Comparison of ENCODE assay signal across 16 cellular contexts in the genomic region with DNA sequence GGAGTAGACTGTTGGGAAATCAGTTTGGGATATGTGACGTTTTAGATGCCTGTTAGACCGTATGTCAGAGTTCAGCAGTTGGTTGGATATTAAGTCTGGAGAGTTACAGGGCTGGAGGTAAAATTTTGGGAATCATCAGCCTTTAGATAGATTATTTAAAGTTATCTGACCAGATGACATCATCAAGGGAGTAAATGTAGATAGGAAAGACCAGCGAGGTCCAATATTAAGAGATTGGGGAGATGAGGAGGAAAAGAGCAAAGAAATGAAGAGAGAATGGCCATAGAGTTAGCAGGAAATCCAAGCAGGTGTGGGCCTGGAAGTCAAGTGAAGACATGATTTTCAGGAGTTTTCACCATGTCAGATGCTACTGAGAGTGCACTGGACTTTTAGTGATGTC. TPM values are rescaled to one million over a fixed set of nuclear protein-coding genes. Genes with fewer than 3 reads are reported as not detected.
A peak's percentile ranks its signal among the peaks of the same experiment; 100 is the strongest.
DNase-seq lines count a peak whose midpoint lies in the region; ATAC-seq and TF ChIP-seq lines count a peak whose summit lies in the region.
"Had no signal": no experiment of that assay in that cellular context is flagged by ENCODE, and none has a peak within 500 bp of the region (broad histone marks: within the 10 kb centered on the region; RNA-seq: fewer than 3 reads in every experiment).

No MANE protein-coding gene starts in this region.

- in situ Hi-C loops in transverse colon (cut with MboI; ENCODE audit: low pct_ligation_motif_present in 1 of 4, low pct_unique_long_range_greater_than_20kb in 1 of 4, low sequenced_read_pairs in 3 of 4) = loop anchor here in 1 of 4 donors (25.0 kb wide), 1 partner anchor 138 kb away; the partner anchor contains the start of genes GTF2E1 and RABL3

- WGBS in hepatocyte (ENCODE audit: low lambda C conversion rate, missing lambda C conversion rate) = 87% methylated on average over 3 of the region's 3 CpGs
- WGBS in transverse colon (ENCODE audit: low coverage in 1 of 2), 2 donors = 63 to 72% methylated on average over 3 of the region's 3 CpGs

- H3K4me1 ChIP-seq in CD4-positive, CD25-positive, alpha-beta regulatory T cell (ENCODE audit: control insufficient read depth, insufficient read depth, low read length, poor library complexity, severe bottlenecking) = peaks cover 32% of the 10 kb centered on the region
- peaks cover 19% of the 10 kb centered on the region for H3K4me1 ChIP-seq in PC-3 (ENCODE audit: insufficient read depth, low read length)
- H3K4me1 ChIP-seq in hepatocyte (ENCODE audit: insufficient read depth) = peaks cover 34% of the 10 kb centered on the region
- no peaks in the 10 kb centered on the region for H3K4me1 ChIP-seq in effector memory CD4-positive, alpha-beta T cell (ENCODE audit: control insufficient read depth, insufficient read depth, low read length, poor library complexity, severe bottlenecking)
- H3K4me1 ChIP-seq in transverse colon = peaks cover 9 to 44% (median 29%) of the 10 kb centered on the region in 4 donors

- peak overlapping the region; percentile 43 for H3K4me3 ChIP-seq in CD4-positive, CD25-positive, alpha-beta regulatory T cell (ENCODE audit: low read depth, low read length)
- H3K4me3 ChIP-seq in PC-3 (ENCODE audit: low read length) = no peak overlapping the region
- no peak overlapping the region for H3K4me3 ChIP-seq in hepatocyte
- no peak overlapping the region for H3K4me3 ChIP-seq in effector memory CD4-positive, alpha-beta T cell (ENCODE audit: insufficient read depth, low read depth, low read length, poor library complexity, severe bottlenecking)
- no peak overlapping the region for H3K4me3 ChIP-seq in transverse colon

- H3K27me3 Mint-ChIP-seq in CD4-positive, CD25-positive, alpha-beta regulatory T cell = peaks cover 6% of the 10 kb centered on the region

- no peaks in the 10 kb centered on the region for H3K9me3 Mint-ChIP-seq in CD4-positive, CD25-positive, alpha-beta regulatory T cell

- no peak for DNase-seq in CD4-positive, CD25-positive, alpha-beta regulatory T cell
- DNase-seq in PC-3 = no peak
- DNase-seq in hepatocyte (ENCODE audit: low spot score) = no peak
- DNase-seq in NCI-H82 (lab: John Stamatoyannopoulos, UW) = no peak
- no peak for DNase-seq in NCI-H1694 (lab: John Stamatoyannopoulos, UW)
- DNase-seq in effector memory CD4-positive, alpha-beta T cell = no peak
- DNase-seq in transverse colon = no peak
- DNase-seq: HCEC 1CT, MM.1S, NCI-H1105, NCI-H187 treated with DMSO at 0.1 percent for 48 hours, NCI-H446, SHP77 had no signal

- no TSS peak for BruUV-seq in PC-3 (replicated peaks; lab: Mats Ljungman, UMichigan)

- H3K36me3 ChIP-seq in CD4-positive, CD25-positive, alpha-beta regulatory T cell (ENCODE audit: control insufficient read depth, insufficient read depth, low read length) = peaks cover 51% of the 10 kb centered on the region
- H3K36me3 ChIP-seq in PC-3 (ENCODE audit: low read depth, low read length) (peaks cover 37% of the 10 kb centered on the region), hepatocyte (replicated peaks; ENCODE audit: insufficient read depth, low read depth) (no peaks in the 10 kb centered on the region), transverse colon (peaks cover 0 to 22% (median 2%) of the 10 kb centered on the region in 4 donors)
- H3K36me3 ChIP-seq in effector memory CD4-positive, alpha-beta T cell (ENCODE audit: control insufficient read depth, insufficient read depth, low read length) = peaks cover 34% of the 10 kb centered on the region

- POLR2A ChIA-PET in PC-3 (lab: Charles Lee; ENCODE audit: unreplicated experiment) = no interaction called here

- no peak for TF ChIP-seq EP300 in transverse colon (IDR thresholded peaks at IDR 0.05; ENCODE audit: low read depth)

- no peaks in the 10 kb centered on the region for H3K27me3 ChIP-seq in CD4-positive, CD25-positive, alpha-beta regulatory T cell (ENCODE audit: control insufficient read depth, insufficient read depth, low read length)
- H3K27me3 ChIP-seq in PC-3 (ENCODE audit: low read length) = no peaks in the 10 kb centered on the region
- H3K27me3 ChIP-seq in hepatocyte = no peaks in the 10 kb centered on the region
- H3K27me3 ChIP-seq in effector memory CD4-positive, alpha-beta T cell (replicated peaks; ENCODE audit: control insufficient read depth, insufficient read depth, low read length, poor library complexity, severe bottlenecking) = no peaks in the 10 kb centered on the region
- H3K27me3 ChIP-seq in transverse colon = no peaks in the 10 kb centered on the region

- peaks cover 16% of the 10 kb centered on the region for H3K36me3 Mint-ChIP-seq in CD4-positive, CD25-positive, alpha-beta regulatory T cell

- H3K9me3 ChIP-seq in CD4-positive, CD25-positive, alpha-beta regulatory T cell (ENCODE audit: control insufficient read depth in 2 of 2, low read length in 2 of 2) = no peaks in the 10 kb centered on the region
- H3K9me3 ChIP-seq in PC-3 (ENCODE audit: low read length) (no peaks in the 10 kb centered on the region), hepatocyte (ENCODE audit: low read depth) (no peaks in the 10 kb centered on the region), transverse colon (no peaks in the 10 kb centered on the region)
- no peaks in the 10 kb centered on the region for H3K9me3 ChIP-seq in effector memory CD4-positive, alpha-beta T cell (ENCODE audit: control insufficient read depth, low read length)

- H3K27ac Mint-ChIP-seq in CD4-positive, CD25-positive, alpha-beta regulatory T cell = no peak overlapping the region

- no peak for TF ChIP-seq POLR2A in transverse colon (IDR thresholded peaks at IDR 0.05)

- no peak overlapping the region for H3K9ac ChIP-seq in PC-3 (ENCODE audit: low read length)
- H3K9ac ChIP-seq: KMS-11 had no signal

- peaks cover 0 to 19% (median 17%) of the 10 kb centered on the region in 4 donors for H3K4me1 Mint-ChIP-seq in CD4-positive, CD25-positive, alpha-beta regulatory T cell

- peaks cover 40% of the 10 kb centered on the region for H3K79me2 ChIP-seq in PC-3 (ENCODE audit: low read length)
- H3K79me2 ChIP-seq in hepatocyte = peaks cover 39% of the 10 kb centered on the region

- intact Hi-C loops in PC-3 (cut with micrococcal nuclease) (no loop called here), transverse colon (cut with DNase I; ENCODE audit: low total_unique reads) (no loop called here)

- no peak for TF ChIP-seq CTCF in 22Rv1 (IDR thresholded peaks at IDR 0.05)
- no peak for TF ChIP-seq CTCF in PC-3 (conservative IDR thresholded peaks at IDR 0.05; ENCODE audit: low read depth, low read length)
- TF ChIP-seq CTCF in hepatocyte (IDR thresholded peaks at IDR 0.05; ENCODE audit: poor library complexity) = no peak
- TF ChIP-seq CTCF in transverse colon (IDR thresholded peaks at IDR 0.05) = no peak

- 0 out of 2 replicates have a peak overlapping the region, but pooled peaks have one; percentile 21 for H3K27ac ChIP-seq in 22Rv1
- peak overlapping the region; percentile 2 for H3K27ac ChIP-seq in CD4-positive, CD25-positive, alpha-beta regulatory T cell (ENCODE audit: insufficient read depth, low read length, poor library complexity, severe bottlenecking)
- H3K27ac ChIP-seq in PC-3 (ENCODE audit: low read length) = no peak overlapping the region
- no peak overlapping the region for H3K27ac ChIP-seq in hepatocyte
- H3K27ac ChIP-seq in effector memory CD4-positive, alpha-beta T cell (ENCODE audit: insufficient read depth, low read length, poor library complexity, severe bottlenecking) = no peak overlapping the region
- H3K27ac ChIP-seq in transverse colon = peak overlapping the region in 1 of 4 donors; percentile 2
- H3K27ac ChIP-seq: KMS-11 had no signal

- H2AFZ ChIP-seq in PC-3 (ENCODE audit: low read length) (no peak overlapping the region), hepatocyte (no peak overlapping the region)

- ATAC-seq in CD4-positive, CD25-positive, alpha-beta regulatory T cell (ENCODE audit: low read depth in 2 of 2) = no peak
- no peak for ATAC-seq in PC-3
- ATAC-seq: Panc1 had no signal

- no peaks in the 10 kb centered on the region for H3F3A ChIP-seq in PC-3 (ENCODE audit: low read length, unreplicated experiment)

- H4K20me1 ChIP-seq in PC-3 (ENCODE audit: low read length) (0 out of 2 replicates have a peak, but pooled peaks cover 4% of the 10 kb centered on the region), hepatocyte (ENCODE audit: insufficient read depth, poor library complexity, severe bottlenecking) (peaks cover 13% of the 10 kb centered on the region)

- CTCF ChIA-PET in PC-3 (lab: Charles Lee) = no interaction called here

- H3K9me2 ChIP-seq in PC-3 (replicated peaks; ENCODE audit: low read length) (no peaks in the 10 kb centered on the region), hepatocyte (replicated peaks; ENCODE audit: insufficient read depth) (no peaks in the 10 kb centered on the region)

- no peak overlapping the region for H3K4me3 Mint-ChIP-seq in CD4-positive, CD25-positive, alpha-beta regulatory T cell

- peak overlapping the region; percentile 8; the same call in 1 of the 2 replicates for H3K4me2 ChIP-seq in PC-3 (ENCODE audit: low read length)
- H3K4me2 ChIP-seq in hepatocyte = peak overlapping the region; percentile 32
- H3K4me2 ChIP-seq: KMS-11 had no signal

RNA-seq across cellular contexts. Expression of gene NDUFB4, which starts 3.1 kb away (rescaled TPM):
- 71.4 TPM for total RNA-seq in CD4-positive, CD25-positive, alpha-beta regulatory T cell
- polyA plus RNA-seq in CD4-positive, CD25-positive, alpha-beta regulatory T cell = 100 to 1,000 TPM; 240 to 317 (median 274) TPM
- total RNA-seq in PC-3 (2014; rRNA removed) (239 and 283 TPM in 2 replicates), hepatocyte (101 and 114 TPM in 2 replicates), transverse colon (100 to 1,000 TPM in 1 of 4 donors, 10 to 100 TPM in 2, 1 to 10 TPM in 1; 9.6 to 129 (median 63.7) TPM)
- 290 and 318 TPM in 2 replicates for polyA plus RNA-seq in hepatocyte

Comparison
In these comparisons a context has a peak if more than half of its experiments do, and no peak if none do; other contexts are left out.
1. H3K27ac ChIP-seq: peak in 22Rv1 (single experiment) and CD4-positive, CD25-positive, alpha-beta regulatory T cell (single experiment); none in PC-3 (single experiment), hepatocyte (single experiment) and effector memory CD4-positive, alpha-beta T cell (single experiment).